Comparison of ENCODE assay signal across 34 cellular contexts in the genomic region with DNA sequence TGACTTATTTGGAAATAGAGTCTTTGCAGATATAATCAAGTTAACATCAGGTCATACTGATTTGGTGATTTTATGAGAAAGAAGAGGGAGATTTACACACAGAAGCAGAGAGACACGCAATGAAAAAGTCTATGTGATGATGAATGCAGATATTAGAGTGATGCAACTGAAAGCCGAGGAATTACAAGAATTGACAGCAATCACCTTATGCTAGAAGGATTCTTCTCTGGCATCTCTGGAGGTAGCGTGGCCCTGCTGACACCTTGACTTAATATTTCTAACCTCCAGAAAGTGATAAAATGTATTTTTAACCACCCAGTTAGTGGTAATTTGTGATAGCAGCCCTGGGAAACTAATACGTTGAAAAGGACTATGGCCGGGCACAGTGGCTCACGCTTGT. TPM values are rescaled to one million over a fixed set of nuclear protein-coding genes. Genes with fewer than 3 reads are reported as not detected.
"Had no signal": no experiment of that assay in that cellular context is flagged by ENCODE, and none has a peak within 500 bp of the region (broad histone marks: within the 10 kb centered on the region; RNA-seq: fewer than 3 reads in every experiment).

No MANE protein-coding gene starts in this region.

- H3K27me3 ChIP-seq: adrenal gland, ascending aorta, body of pancreas, brain microvascular endothelial cell, breast epithelium, cardiac muscle cell had no signal

- DNase-seq: activated effector memory CD4-positive, alpha-beta T cell treated with anti-CD3 and anti-CD28 coated beads, Interleukin-2, amount 50 U/mL, for 16 hours; activated effector memory CD4-positive, alpha-beta T cell treated with Interleukin-2 at 50 U/mL for 16 hours; activated gamma-delta T cell; activated gamma-delta T cell treated with Interleukin-2 at 50 U/mL for 16 hours; activated naive CD4-positive, alpha-beta T cell; activated naive CD4-positive, alpha-beta T cell treated with anti-CD3 and anti-CD28 coated beads for 36 hours; activated naive CD4-positive, alpha-beta T cell treated with anti-CD3 and anti-CD28 coated beads, Interleukin-2, amount 10 ng/mL, durations not matched to agents 7 days and 5 days; activated naive CD4-positive, alpha-beta T cell treated with anti-CD3 and anti-CD28 coated beads, Interleukin-2, amount 50 U/mL, for 16 hours; activated naive CD4-positive, alpha-beta T cell treated with Interleukin-2 at 50 U/mL for 16 hours; activated naive CD8-positive, alpha-beta T cell treated with anti-CD3 and anti-CD28 coated beads for 36 hours; activated naive CD8-positive, alpha-beta T cell treated with anti-CD3 and anti-CD28 coated beads, Interleukin-2, amount 10 ng/mL, durations not matched to agents 7 days and 5 days; activated naive CD8-positive, alpha-beta T cell treated with anti-CD3 and anti-CD28 coated beads, Interleukin-2, amount 50 U/mL, for 24 hours; activated T-cell treated with anti-CD3 and anti-CD28 coated beads, Interleukin-2, amount 50 U/mL, for 1 hour; activated T-cell treated with anti-CD3 and anti-CD28 coated beads, Interleukin-2, amount 50 U/mL, for 24 hours; activated T-cell treated with anti-CD3 and anti-CD28 coated beads, Interleukin-2, amount 50 U/mL, for 4 hours; activated T-cell treated with anti-CD3 and anti-CD28 coated beads, Interleukin-2, amount 50 U/mL, for 48 hours; activated T-cell treated with anti-CD3 and anti-CD28 coated beads, Interleukin-2, amount 50 U/mL, for 72 hours; adrenal gland; amniotic stem cell; amygdala; anterior cingulate cortex; aorta; body of pancreas; brain microvascular endothelial cell; caudate nucleus; central memory CD4-positive, alpha-beta T cell; cerebellar nuclear complex had no signal

- H3K36me3 ChIP-seq: adrenal gland, ascending aorta, brain microvascular endothelial cell, breast epithelium, cardiac muscle cell had no signal

- H3K27ac ChIP-seq: adrenal gland, ascending aorta, body of pancreas, brain microvascular endothelial cell, breast epithelium, cardiac muscle cell had no signal

- H3K4me1 ChIP-seq: adrenal gland, ascending aorta, body of pancreas, breast epithelium had no signal

- H3K9me3 ChIP-seq: adrenal gland, ascending aorta, body of pancreas, breast epithelium had no signal

- H3K4me3 ChIP-seq: adrenal gland, ascending aorta, body of pancreas, breast epithelium, cardiac muscle cell had no signal

- ATAC-seq: activated naive CD4-positive, alpha-beta T cell treated with anti-CD3 and anti-CD28 coated beads, Interleukin-2, amount 50 U/mL, for 72 hours; activated naive CD8-positive, alpha-beta T cell treated with anti-CD3 and anti-CD28 coated beads, Interleukin-2, amount 50 U/mL, for 24 hours; activated T-cell treated with anti-CD3 and anti-CD28 coated beads, Interleukin-2, amount 50 U/mL, for 4 hours; activated T-cell treated with anti-CD3 and anti-CD28 coated beads, Interleukin-2, amount 50 U/mL, for 72 hours; activated T-helper 17 cell treated with anti-CD3 and anti-CD28 coated beads, Interleukin-2, amount 50 U/mL, for 72 hours; body of pancreas had no signal

RNA-seq across cellular contexts. Expression of gene CFH, which starts 14.2 kb away (rescaled TPM):
- total RNA-seq: activated naive CD4-positive, alpha-beta T cell treated with anti-CD3 and anti-CD28 coated beads for 36 hours had no signal

RNA-seq across cellular contexts. Expression of gene KCNT2, which starts 29.4 kb away (rescaled TPM):
- total RNA-seq: activated naive CD4-positive, alpha-beta T cell treated with anti-CD3 and anti-CD28 coated beads for 36 hours; activated naive CD4-positive, alpha-beta T cell treated with anti-CD3 and anti-CD28 coated beads, Interleukin-2, amount 50 U/mL, for 72 hours; activated naive CD8-positive, alpha-beta T cell treated with anti-CD3 and anti-CD28 coated beads for 36 hours; activated naive CD8-positive, alpha-beta T cell treated with anti-CD3 and anti-CD28 coated beads, Interleukin-2, amount 10 ng/mL, durations not matched to agents 7 days and 5 days; activated T-cell treated with anti-CD3 and anti-CD28 coated beads, Interleukin-2, amount 50 U/mL, for 4 hours; activated T-cell treated with anti-CD3 and anti-CD28 coated beads, Interleukin-2, amount 50 U/mL, for 72 hours; activated T-helper 1 cell treated with anti-CD3 and anti-CD28 coated beads, Interleukin-12 subunit alpha, Interleukin-12 subunit beta, Interleukin-2, Interleukin-4 antibody, amounts not matched to agents 30 ng/mL and 10 ng/mL and 1 ng/mL, durations not matched to agents 14 hours and 24 hours and 36 hours; activated T-helper 2 cell treated with anti-CD3 and anti-CD28 coated beads, Interferon-gamma antibody, Interleukin-2, Interleukin-4, amounts not matched to agents 10 μg/mL and 5 μg/mL and 100 μg/mL, durations not matched to agents 14 hours and 24 hours and 36 hours had no signal
